2 cellular contexts compared by ENCODE assay signal in genomic region chr17:38657824-38658740, GRCh38.
A peak's percentile ranks its signal among the peaks of the same experiment; 100 is the strongest.
TF ChIP-seq lines count a peak whose summit lies in the region.

No MANE protein-coding gene starts in this region.

TF ChIP-seq in GM12878, 131 proteins besides CTCF, POLR2A, EP300 and RAD21:
- no peak for TF ChIP-seq CHD1 (IDR thresholded peaks at IDR 0.05; ENCODE audit: low read depth, low read length)
- no peak for TF ChIP-seq NFXL1 (IDR thresholded peaks at IDR 0.05; ENCODE audit: borderline replicate concordance)
- no peak for TF ChIP-seq BACH1 (IDR thresholded peaks at IDR 0.05; ENCODE audit: borderline replicate concordance)
TF ChIP-seq in GM12878: peak in this region for 0.

TF ChIP-seq in HepG2, 621 proteins besides CTCF, POLR2A, EP300 and RAD21 (continues in another document):
- TF ChIP-seq SNAPC2 (CRISPR knock-in tag; IDR thresholded peaks at IDR 0.05), result 0 out of 2 replicates have a peak, but pooled peaks have one; percentile 60
- TF ChIP-seq, protein P1, sequence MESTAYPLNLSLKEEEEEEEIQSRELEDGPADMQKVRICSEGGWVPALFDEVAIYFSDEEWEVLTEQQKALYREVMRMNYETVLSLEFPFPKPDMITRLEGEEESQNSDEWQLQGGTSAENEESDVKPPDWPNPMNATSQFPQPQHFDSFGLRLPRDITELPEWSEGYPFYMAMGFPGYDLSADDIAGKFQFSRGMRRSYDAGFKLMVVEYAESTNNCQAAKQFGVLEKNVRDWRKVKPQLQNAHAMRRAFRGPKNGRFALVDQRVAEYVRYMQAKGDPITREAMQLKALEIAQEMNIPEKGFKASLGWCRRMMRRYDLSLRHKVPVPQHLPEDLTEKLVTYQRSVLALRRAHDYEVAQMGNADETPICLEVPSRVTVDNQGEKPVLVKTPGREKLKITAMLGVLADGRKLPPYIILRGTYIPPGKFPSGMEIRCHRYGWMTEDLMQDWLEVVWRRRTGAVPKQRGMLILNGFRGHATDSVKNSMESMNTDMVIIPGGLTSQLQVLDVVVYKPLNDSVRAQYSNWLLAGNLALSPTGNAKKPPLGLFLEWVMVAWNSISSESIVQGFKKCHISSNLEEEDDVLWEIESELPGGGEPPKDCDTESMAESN (CRISPR knock-in tag; conservative IDR thresholded peaks at IDR 0.05), result no peak
- TF ChIP-seq U2AF1 (optimal IDR thresholded peaks at IDR 0.05; ENCODE audit: low read depth, low read length), result no peak
- TF ChIP-seq, protein P2, sequence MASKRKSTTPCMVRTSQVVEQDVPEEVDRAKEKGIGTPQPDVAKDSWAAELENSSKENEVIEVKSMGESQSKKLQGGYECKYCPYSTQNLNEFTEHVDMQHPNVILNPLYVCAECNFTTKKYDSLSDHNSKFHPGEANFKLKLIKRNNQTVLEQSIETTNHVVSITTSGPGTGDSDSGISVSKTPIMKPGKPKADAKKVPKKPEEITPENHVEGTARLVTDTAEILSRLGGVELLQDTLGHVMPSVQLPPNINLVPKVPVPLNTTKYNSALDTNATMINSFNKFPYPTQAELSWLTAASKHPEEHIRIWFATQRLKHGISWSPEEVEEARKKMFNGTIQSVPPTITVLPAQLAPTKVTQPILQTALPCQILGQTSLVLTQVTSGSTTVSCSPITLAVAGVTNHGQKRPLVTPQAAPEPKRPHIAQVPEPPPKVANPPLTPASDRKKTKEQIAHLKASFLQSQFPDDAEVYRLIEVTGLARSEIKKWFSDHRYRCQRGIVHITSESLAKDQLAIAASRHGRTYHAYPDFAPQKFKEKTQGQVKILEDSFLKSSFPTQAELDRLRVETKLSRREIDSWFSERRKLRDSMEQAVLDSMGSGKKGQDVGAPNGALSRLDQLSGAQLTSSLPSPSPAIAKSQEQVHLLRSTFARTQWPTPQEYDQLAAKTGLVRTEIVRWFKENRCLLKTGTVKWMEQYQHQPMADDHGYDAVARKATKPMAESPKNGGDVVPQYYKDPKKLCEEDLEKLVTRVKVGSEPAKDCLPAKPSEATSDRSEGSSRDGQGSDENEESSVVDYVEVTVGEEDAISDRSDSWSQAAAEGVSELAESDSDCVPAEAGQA (IDR thresholded peaks at IDR 0.05; ENCODE audit: low read depth), result no peak
- TF ChIP-seq, protein P2 (CRISPR knock-in tag; IDR thresholded peaks at IDR 0.05; ENCODE audit: borderline replicate concordance), result 0 out of 2 replicates have a peak, but pooled peaks have one; percentile 29
- no peak for TF ChIP-seq RBAK (CRISPR knock-in tag; IDR thresholded peaks at IDR 0.05)
- TF ChIP-seq HNRNPL (IDR thresholded peaks at IDR 0.05; ENCODE audit: low read depth, low read length), result peak; percentile 75; the same call in 1 of the 2 replicates
- TF ChIP-seq, protein P3, sequence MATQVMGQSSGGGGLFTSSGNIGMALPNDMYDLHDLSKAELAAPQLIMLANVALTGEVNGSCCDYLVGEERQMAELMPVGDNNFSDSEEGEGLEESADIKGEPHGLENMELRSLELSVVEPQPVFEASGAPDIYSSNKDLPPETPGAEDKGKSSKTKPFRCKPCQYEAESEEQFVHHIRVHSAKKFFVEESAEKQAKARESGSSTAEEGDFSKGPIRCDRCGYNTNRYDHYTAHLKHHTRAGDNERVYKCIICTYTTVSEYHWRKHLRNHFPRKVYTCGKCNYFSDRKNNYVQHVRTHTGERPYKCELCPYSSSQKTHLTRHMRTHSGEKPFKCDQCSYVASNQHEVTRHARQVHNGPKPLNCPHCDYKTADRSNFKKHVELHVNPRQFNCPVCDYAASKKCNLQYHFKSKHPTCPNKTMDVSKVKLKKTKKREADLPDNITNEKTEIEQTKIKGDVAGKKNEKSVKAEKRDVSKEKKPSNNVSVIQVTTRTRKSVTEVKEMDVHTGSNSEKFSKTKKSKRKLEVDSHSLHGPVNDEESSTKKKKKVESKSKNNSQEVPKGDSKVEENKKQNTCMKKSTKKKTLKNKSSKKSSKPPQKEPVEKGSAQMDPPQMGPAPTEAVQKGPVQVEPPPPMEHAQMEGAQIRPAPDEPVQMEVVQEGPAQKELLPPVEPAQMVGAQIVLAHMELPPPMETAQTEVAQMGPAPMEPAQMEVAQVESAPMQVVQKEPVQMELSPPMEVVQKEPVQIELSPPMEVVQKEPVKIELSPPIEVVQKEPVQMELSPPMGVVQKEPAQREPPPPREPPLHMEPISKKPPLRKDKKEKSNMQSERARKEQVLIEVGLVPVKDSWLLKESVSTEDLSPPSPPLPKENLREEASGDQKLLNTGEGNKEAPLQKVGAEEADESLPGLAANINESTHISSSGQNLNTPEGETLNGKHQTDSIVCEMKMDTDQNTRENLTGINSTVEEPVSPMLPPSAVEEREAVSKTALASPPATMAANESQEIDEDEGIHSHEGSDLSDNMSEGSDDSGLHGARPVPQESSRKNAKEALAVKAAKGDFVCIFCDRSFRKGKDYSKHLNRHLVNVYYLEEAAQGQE (IDR thresholded peaks at IDR 0.05; ENCODE audit: borderline replicate concordance in 1 of 2, low read depth in 1 of 2, low read length in 2 of 2), result 0 out of 4 replicates have a peak, but pooled peaks of 1 of the 2 experiments have one; percentile 32
- TF ChIP-seq BORCS8-MEF2B (CRISPR knock-in tag; IDR thresholded peaks at IDR 0.05), result peak; percentile 22; the same call in 1 of the 2 replicates
- TF ChIP-seq, protein P4, sequence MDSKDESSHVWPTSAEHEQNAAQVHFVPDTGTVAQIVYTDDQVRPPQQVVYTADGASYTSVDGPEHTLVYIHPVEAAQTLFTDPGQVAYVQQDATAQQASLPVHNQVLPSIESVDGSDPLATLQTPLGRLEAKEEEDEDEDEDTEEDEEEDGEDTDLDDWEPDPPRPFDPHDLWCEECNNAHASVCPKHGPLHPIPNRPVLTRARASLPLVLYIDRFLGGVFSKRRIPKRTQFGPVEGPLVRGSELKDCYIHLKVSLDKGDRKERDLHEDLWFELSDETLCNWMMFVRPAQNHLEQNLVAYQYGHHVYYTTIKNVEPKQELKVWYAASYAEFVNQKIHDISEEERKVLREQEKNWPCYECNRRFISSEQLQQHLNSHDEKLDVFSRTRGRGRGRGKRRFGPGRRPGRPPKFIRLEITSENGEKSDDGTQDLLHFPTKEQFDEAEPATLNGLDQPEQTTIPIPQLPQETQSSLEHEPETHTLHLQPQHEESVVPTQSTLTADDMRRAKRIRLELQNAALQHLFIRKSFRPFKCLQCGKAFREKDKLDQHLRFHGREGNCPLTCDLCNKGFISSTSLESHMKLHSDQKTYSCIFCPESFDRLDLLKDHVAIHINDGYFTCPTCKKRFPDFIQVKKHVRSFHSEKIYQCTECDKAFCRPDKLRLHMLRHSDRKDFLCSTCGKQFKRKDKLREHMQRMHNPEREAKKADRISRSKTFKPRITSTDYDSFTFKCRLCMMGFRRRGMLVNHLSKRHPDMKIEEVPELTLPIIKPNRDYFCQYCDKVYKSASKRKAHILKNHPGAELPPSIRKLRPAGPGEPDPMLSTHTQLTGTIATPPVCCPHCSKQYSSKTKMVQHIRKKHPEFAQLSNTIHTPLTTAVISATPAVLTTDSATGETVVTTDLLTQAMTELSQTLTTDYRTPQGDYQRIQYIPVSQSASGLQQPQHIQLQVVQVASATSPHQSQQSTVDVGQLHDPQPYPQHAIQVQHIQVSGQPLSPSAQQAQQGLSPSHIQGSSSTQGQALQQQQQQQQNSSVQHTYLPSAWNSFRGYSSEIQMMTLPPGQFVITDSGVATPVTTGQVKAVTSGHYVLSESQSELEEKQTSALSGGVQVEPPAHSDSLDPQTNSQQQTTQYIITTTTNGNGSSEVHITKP (CRISPR knock-in tag; IDR thresholded peaks at IDR 0.05; ENCODE audit: low read depth), result 0 out of 2 replicates have a peak, but pooled peaks have one; percentile 14
- TF ChIP-seq, protein P5, sequence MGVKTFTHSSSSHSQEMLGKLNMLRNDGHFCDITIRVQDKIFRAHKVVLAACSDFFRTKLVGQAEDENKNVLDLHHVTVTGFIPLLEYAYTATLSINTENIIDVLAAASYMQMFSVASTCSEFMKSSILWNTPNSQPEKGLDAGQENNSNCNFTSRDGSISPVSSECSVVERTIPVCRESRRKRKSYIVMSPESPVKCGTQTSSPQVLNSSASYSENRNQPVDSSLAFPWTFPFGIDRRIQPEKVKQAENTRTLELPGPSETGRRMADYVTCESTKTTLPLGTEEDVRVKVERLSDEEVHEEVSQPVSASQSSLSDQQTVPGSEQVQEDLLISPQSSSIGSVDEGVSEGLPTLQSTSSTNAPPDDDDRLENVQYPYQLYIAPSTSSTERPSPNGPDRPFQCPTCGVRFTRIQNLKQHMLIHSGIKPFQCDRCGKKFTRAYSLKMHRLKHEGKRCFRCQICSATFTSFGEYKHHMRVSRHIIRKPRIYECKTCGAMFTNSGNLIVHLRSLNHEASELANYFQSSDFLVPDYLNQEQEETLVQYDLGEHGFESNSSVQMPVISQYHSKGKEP (CRISPR knock-in tag; IDR thresholded peaks at IDR 0.05), result 0 out of 2 replicates have a peak, but pooled peaks have one; percentile 35
- peak; percentile 23; the same call in 1 of the 2 replicates for TF ChIP-seq ZNF224 (CRISPR knock-in tag; IDR thresholded peaks at IDR 0.05)
- no peak for TF ChIP-seq ZBTB42 (CRISPR knock-in tag; IDR thresholded peaks at IDR 0.05)
- TF ChIP-seq, protein P6, sequence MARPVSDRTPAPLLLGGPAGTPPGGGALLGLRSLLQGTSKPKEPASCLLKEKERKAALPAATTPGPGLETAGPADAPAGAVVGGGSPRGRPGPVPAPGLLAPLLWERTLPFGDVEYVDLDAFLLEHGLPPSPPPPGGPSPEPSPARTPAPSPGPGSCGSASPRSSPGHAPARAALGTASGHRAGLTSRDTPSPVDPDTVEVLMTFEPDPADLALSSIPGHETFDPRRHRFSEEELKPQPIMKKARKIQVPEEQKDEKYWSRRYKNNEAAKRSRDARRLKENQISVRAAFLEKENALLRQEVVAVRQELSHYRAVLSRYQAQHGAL (CRISPR knock-in tag; IDR thresholded peaks at IDR 0.05; ENCODE audit: not compliant biosample characterization), result peak; percentile 72
- TF ChIP-seq ZNF296 (CRISPR knock-in tag; conservative IDR thresholded peaks at IDR 0.05), result 0 out of 2 replicates have a peak, but pooled peaks have one; percentile 4
- no peak for TF ChIP-seq SYNCRIP (IDR thresholded peaks at IDR 0.05; ENCODE audit: insufficient read depth, low read depth, low read length)
- TF ChIP-seq WIZ (CRISPR knock-in tag; IDR thresholded peaks at IDR 0.05), result 0 out of 2 replicates have a peak, but pooled peaks have one; percentile 76
- 0 out of 2 replicates have a peak, but pooled peaks have one; percentile 61 for TF ChIP-seq NR0B2 (CRISPR knock-in tag; IDR thresholded peaks at IDR 0.05)
- peak; percentile 29; the same call in 1 of the 2 replicates for TF ChIP-seq SP4 (CRISPR knock-in tag; IDR thresholded peaks at IDR 0.05)
- TF ChIP-seq ZNF724P (CRISPR knock-in tag; IDR thresholded peaks at IDR 0.05; ENCODE audit: borderline replicate concordance), result 0 out of 2 replicates have a peak, but pooled peaks have one; percentile 36
- TF ChIP-seq MIXL1 (CRISPR knock-in tag; IDR thresholded peaks at IDR 0.05), result 0 out of 2 replicates have a peak, but pooled peaks have one; percentile 5
- no peak for TF ChIP-seq HNRNPK (IDR thresholded peaks at IDR 0.05; ENCODE audit: low read depth, low read length, poor library complexity, severe bottlenecking)
- TF ChIP-seq, protein P7, sequence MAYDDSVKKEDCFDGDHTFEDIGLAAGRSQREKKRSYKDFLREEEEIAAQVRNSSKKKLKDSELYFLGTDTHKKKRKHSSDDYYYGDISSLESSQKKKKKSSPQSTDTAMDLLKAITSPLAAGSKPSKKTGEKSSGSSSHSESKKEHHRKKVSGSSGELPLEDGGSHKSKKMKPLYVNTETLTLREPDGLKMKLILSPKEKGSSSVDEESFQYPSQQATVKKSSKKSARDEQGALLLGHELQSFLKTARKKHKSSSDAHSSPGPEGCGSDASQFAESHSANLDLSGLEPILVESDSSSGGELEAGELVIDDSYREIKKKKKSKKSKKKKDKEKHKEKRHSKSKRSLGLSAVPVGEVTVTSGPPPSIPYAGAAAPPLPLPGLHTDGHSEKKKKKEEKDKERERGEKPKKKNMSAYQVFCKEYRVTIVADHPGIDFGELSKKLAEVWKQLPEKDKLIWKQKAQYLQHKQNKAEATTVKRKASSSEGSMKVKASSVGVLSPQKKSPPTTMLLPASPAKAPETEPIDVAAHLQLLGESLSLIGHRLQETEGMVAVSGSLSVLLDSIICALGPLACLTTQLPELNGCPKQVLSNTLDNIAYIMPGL (CRISPR knock-in tag; IDR thresholded peaks at IDR 0.05; ENCODE audit: borderline replicate concordance in 1 of 2, low read depth in 1 of 2), result no peak; a peak in 1 of 4 replicates
- 0 out of 4 replicates have a peak, but pooled peaks of 1 of the 2 experiments have one; percentile 29 for TF ChIP-seq NR2F1 (CRISPR knock-in tag; IDR thresholded peaks at IDR 0.05)
- TF ChIP-seq ZNF333 (CRISPR knock-in tag; IDR thresholded peaks at IDR 0.05; ENCODE audit: borderline replicate concordance), result 0 out of 2 replicates have a peak, but pooled peaks have one; percentile 60
- TF ChIP-seq ZC3H4 (CRISPR knock-in tag; IDR thresholded peaks at IDR 0.05; ENCODE audit: borderline replicate concordance), result peak; percentile 51
- 0 out of 2 replicates have a peak, but pooled peaks have one; percentile 10 for TF ChIP-seq ZNF326 (CRISPR knock-in tag; IDR thresholded peaks at IDR 0.05; ENCODE audit: borderline replicate concordance)
- TF ChIP-seq, protein P8, sequence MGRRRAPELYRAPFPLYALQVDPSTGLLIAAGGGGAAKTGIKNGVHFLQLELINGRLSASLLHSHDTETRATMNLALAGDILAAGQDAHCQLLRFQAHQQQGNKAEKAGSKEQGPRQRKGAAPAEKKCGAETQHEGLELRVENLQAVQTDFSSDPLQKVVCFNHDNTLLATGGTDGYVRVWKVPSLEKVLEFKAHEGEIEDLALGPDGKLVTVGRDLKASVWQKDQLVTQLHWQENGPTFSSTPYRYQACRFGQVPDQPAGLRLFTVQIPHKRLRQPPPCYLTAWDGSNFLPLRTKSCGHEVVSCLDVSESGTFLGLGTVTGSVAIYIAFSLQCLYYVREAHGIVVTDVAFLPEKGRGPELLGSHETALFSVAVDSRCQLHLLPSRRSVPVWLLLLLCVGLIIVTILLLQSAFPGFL (CRISPR knock-in tag; IDR thresholded peaks at IDR 0.05), result 0 out of 2 replicates have a peak, but pooled peaks have one; percentile 56
- TF ChIP-seq ZSCAN9 (CRISPR knock-in tag; IDR thresholded peaks at IDR 0.05; ENCODE audit: borderline replicate concordance), result no peak
- TF ChIP-seq KLF6 (CRISPR knock-in tag; IDR thresholded peaks at IDR 0.05), result peak; percentile 5; the same call in 1 of the 2 replicates
